1 cellular context compared by ENCODE assay signal in genomic region chr7:75738604-75738974, GRCh38.
TF ChIP-seq lines count a peak whose summit lies in the region.

HIP1 (minus strand) TSS chr7:75738941; CDS start chr7:75738920, 21 bp downstream.

TF ChIP-seq in K562, 482 proteins besides CTCF, POLR2A, EP300 and RAD21 (continued from another document and continues in another):
- TF ChIP-seq, protein P1, sequence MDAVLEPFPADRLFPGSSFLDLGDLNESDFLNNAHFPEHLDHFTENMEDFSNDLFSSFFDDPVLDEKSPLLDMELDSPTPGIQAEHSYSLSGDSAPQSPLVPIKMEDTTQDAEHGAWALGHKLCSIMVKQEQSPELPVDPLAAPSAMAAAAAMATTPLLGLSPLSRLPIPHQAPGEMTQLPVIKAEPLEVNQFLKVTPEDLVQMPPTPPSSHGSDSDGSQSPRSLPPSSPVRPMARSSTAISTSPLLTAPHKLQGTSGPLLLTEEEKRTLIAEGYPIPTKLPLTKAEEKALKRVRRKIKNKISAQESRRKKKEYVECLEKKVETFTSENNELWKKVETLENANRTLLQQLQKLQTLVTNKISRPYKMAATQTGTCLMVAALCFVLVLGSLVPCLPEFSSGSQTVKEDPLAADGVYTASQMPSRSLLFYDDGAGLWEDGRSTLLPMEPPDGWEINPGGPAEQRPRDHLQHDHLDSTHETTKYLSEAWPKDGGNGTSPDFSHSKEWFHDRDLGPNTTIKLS (IDR thresholded peaks at IDR 0.05; ENCODE audit: borderline replicate concordance, low read depth) = peak; percentile 26; the same call in 1 of the 2 replicates
- TF ChIP-seq CEBPB (tag; IDR thresholded peaks at IDR 0.05) (no peak), DDX20 (tag; IDR thresholded peaks at IDR 0.05; ENCODE audit: low read depth) (no peak), HOXB6 (CRISPR knock-in tag; IDR thresholded peaks at IDR 0.05; ENCODE audit: borderline replicate concordance) (no peak), TAF15 (IDR thresholded peaks at IDR 0.05; ENCODE audit: low read depth, low read length) (no peak), HMGN3 (IDR thresholded peaks at IDR 0.05; ENCODE audit: borderline replicate concordance, extremely low read depth, insufficient read length, low read depth, low read length) (no peak), FOXK2 (conservative IDR thresholded peaks at IDR 0.05 in 1 of 2, IDR thresholded peaks at IDR 0.05 in 1 of 2; ENCODE audit: low read depth in 2 of 2) (no peak), ATF2 (CRISPR knock-in tag; IDR thresholded peaks at IDR 0.05) (no peak), NEUROD1 (IDR thresholded peaks at IDR 0.05; ENCODE audit: borderline replicate concordance, low read depth, low read length, partially characterized antibody) (no peak), THAP12 (CRISPR knock-in tag; IDR thresholded peaks at IDR 0.05) (0 out of 2 replicates have a peak, but pooled peaks have one; percentile 42), TAL1 (IDR thresholded peaks at IDR 0.05) (no peak), FIP1L1 (IDR thresholded peaks at IDR 0.05; ENCODE audit: low read depth, low read length, poor library complexity, severe bottlenecking) (peak; percentile 9), CC2D1A (IDR thresholded peaks at IDR 0.05) (peak; percentile 99), KAT7 (CRISPR knock-in tag; IDR thresholded peaks at IDR 0.05; ENCODE audit: borderline replicate concordance) (peak; percentile 50; the same call in 1 of the 2 replicates), WHSC1 (IDR thresholded peaks at IDR 0.05; ENCODE audit: low read length) (no peak), RFX1 (IDR thresholded peaks at IDR 0.05) (no peak), DPF2 (IDR thresholded peaks at IDR 0.05) (no peak), ZSCAN29 (IDR thresholded peaks at IDR 0.05) (no peak), ZNF175 (CRISPR knock-in tag; IDR thresholded peaks at IDR 0.05; ENCODE audit: low read depth) (no peak), ETS2 (tag; IDR thresholded peaks at IDR 0.05; ENCODE audit: borderline replicate concordance, poor library complexity, severe bottlenecking) (no peak), LEF1 (IDR thresholded peaks at IDR 0.05) (no peak), ZBED1 (IDR thresholded peaks at IDR 0.05) (no peak), ZNF232 (CRISPR knock-in tag; IDR thresholded peaks at IDR 0.05) (0 out of 2 replicates have a peak, but pooled peaks have one; percentile 31), CHCHD3 (CRISPR knock-in tag; IDR thresholded peaks at IDR 0.05) (peak; percentile 80; the same call in 1 of the 2 replicates), PURB (CRISPR knock-in tag; IDR thresholded peaks at IDR 0.05; ENCODE audit: low read depth) (no peak), RUNX1 (IDR thresholded peaks at IDR 0.05; ENCODE audit: low read depth) (no peak), ELF2 (CRISPR knock-in tag; IDR thresholded peaks at IDR 0.05) (0 out of 2 replicates have a peak, but pooled peaks have one; percentile 47), HIVEP1 (CRISPR knock-in tag; IDR thresholded peaks at IDR 0.05) (0 out of 2 replicates have a peak, but pooled peaks have one; percentile 74), RBBP5 (IDR thresholded peaks at IDR 0.05; ENCODE audit: borderline replicate concordance, insufficient read depth, low read length, poor library complexity, severe bottlenecking) (peak; percentile 78), CCNT2 (IDR thresholded peaks at IDR 0.05; ENCODE audit: borderline replicate concordance, extremely low read depth, insufficient read length, low read depth, low read length) (no peak), HCFC1 (IDR thresholded peaks at IDR 0.05; ENCODE audit: low read depth, low read length) (no peak), ID3 (CRISPR knock-in tag; IDR thresholded peaks at IDR 0.05) (no peak), ID3 (tag; IDR thresholded peaks at IDR 0.05) (no peak), CREBBP (IDR thresholded peaks at IDR 0.05; ENCODE audit: low read depth, low read length) (no peak), CTCFL (IDR thresholded peaks at IDR 0.05; ENCODE audit: borderline replicate concordance, insufficient read depth, low read depth, low read length, poor library complexity, severe bottlenecking) (no peak), PHF8 (IDR thresholded peaks at IDR 0.05; ENCODE audit: borderline replicate concordance, low read length) (peak; percentile 66; the same call in 1 of the 2 replicates), TAF7 (tag; IDR thresholded peaks at IDR 0.05) (0 out of 2 replicates have a peak, but pooled peaks have one; percentile 39), RBM17 (IDR thresholded peaks at IDR 0.05; ENCODE audit: borderline replicate concordance, low read depth, low read length) (no peak), ZNF589 (CRISPR knock-in tag; IDR thresholded peaks at IDR 0.05; ENCODE audit: low read depth) (no peak), ZNF23 (CRISPR knock-in tag; IDR thresholded peaks at IDR 0.05) (no peak), SAFB (IDR thresholded peaks at IDR 0.05; ENCODE audit: borderline replicate concordance, low read depth, low read length) (0 out of 2 replicates have a peak, but pooled peaks have one; percentile 29), RBM34 (IDR thresholded peaks at IDR 0.05; ENCODE audit: borderline replicate concordance, insufficient read depth, low read length) (no peak)
- TF ChIP-seq, protein P2, sequence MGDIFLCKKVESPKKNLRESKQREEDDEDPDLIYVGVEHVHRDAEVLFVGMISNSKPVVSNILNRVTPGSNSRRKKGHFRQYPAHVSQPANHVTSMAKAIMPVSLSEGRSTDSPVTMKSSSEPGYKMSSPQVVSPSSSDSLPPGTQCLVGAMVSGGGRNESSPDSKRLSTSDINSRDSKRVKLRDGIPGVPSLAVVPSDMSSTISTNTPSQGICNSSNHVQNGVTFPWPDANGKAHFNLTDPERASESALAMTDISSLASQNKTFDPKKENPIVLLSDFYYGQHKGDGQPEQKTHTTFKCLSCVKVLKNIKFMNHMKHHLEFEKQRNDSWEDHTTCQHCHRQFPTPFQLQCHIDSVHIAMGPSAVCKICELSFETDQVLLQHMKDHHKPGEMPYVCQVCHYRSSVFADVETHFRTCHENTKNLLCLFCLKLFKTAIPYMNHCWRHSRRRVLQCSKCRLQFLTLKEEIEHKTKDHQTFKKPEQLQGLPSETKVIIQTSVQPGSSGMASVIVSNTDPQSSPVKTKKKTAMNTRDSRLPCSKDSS (IDR thresholded peaks at IDR 0.05; ENCODE audit: low read depth, partially characterized antibody) = no peak
- TF ChIP-seq, protein P3, sequence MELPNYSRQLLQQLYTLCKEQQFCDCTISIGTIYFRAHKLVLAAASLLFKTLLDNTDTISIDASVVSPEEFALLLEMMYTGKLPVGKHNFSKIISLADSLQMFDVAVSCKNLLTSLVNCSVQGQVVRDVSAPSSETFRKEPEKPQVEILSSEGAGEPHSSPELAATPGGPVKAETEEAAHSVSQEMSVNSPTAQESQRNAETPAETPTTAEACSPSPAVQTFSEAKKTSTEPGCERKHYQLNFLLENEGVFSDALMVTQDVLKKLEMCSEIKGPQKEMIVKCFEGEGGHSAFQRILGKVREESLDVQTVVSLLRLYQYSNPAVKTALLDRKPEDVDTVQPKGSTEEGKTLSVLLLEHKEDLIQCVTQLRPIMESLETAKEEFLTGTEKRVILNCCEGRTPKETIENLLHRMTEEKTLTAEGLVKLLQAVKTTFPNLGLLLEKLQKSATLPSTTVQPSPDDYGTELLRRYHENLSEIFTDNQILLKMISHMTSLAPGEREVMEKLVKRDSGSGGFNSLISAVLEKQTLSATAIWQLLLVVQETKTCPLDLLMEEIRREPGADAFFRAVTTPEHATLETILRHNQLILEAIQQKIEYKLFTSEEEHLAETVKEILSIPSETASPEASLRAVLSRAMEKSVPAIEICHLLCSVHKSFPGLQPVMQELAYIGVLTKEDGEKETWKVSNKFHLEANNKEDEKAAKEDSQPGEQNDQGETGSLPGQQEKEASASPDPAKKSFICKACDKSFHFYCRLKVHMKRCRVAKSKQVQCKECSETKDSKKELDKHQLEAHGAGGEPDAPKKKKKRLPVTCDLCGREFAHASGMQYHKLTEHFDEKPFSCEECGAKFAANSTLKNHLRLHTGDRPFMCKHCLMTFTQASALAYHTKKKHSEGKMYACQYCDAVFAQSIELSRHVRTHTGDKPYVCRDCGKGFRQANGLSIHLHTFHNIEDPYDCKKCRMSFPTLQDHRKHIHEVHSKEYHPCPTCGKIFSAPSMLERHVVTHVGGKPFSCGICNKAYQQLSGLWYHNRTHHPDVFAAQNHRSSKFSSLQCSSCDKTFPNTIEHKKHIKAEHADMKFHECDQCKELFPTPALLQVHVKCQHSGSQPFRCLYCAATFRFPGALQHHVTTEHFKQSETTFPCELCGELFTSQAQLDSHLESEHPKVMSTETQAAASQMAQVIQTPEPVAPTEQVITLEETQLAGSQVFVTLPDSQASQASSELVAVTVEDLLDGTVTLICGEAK (IDR thresholded peaks at IDR 0.05) = peak; percentile 60
- TF ChIP-seq, protein P3 (CRISPR knock-in tag; IDR thresholded peaks at IDR 0.05) = no peak
- TF ChIP-seq, protein P4, sequence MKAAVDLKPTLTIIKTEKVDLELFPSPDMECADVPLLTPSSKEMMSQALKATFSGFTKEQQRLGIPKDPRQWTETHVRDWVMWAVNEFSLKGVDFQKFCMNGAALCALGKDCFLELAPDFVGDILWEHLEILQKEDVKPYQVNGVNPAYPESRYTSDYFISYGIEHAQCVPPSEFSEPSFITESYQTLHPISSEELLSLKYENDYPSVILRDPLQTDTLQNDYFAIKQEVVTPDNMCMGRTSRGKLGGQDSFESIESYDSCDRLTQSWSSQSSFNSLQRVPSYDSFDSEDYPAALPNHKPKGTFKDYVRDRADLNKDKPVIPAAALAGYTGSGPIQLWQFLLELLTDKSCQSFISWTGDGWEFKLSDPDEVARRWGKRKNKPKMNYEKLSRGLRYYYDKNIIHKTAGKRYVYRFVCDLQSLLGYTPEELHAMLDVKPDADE (conservative IDR thresholded peaks at IDR 0.05; ENCODE audit: control insufficient read depth, low read depth, low read length) = 0 out of 2 replicates have a peak, but pooled peaks have one; percentile 44
